Comparison of ENCODE assay signal across 19 cellular contexts in genomic region chr2:109348190-109348589, GRCh38.
A peak's percentile ranks its signal among the peaks of the same experiment; 100 is the strongest.
DNase-seq lines count a peak whose midpoint lies in the region; ATAC-seq, FAIRE-seq and TF ChIP-seq lines count a peak whose summit lies in the region.
"Had no signal": no experiment of that assay in that cellular context is flagged by ENCODE, and none has a peak within 500 bp of the region (broad histone marks: within the 10 kb centered on the region; RNA-seq: fewer than 3 reads in every experiment).

No MANE protein-coding gene starts in this region.

- intact Hi-C loops in posterior vena cava (cut with DNase I): no loop called here

- TF ChIP-seq CTCF in bronchial epithelial cell (IDR thresholded peaks at IDR 0.05; ENCODE audit: insufficient read depth, low read length, severe bottlenecking) (no peak), HFFc6 (IDR thresholded peaks at IDR 0.05) (no peak)

- no peak for DNase-seq in activated naive CD8-positive, alpha-beta T cell treated with anti-CD3 and anti-CD28 coated beads, Interleukin-2, amount 50 U/mL, for 24 hours
- DNase-seq in H7 (peak; percentile 29), bronchial epithelial cell (ENCODE audit: low read depth) (no peak), HFFc6 (no peak), posterior vena cava (ENCODE audit: low spot score) (no peak)
- DNase-seq in stimulated activated effector memory CD8-positive, alpha-beta T cell treated with anti-CD3 and anti-CD28 coated beads, Interleukin-12 subunit alpha, Interleukin-12 subunit beta, amount 100 ng/mL, for 72 hours (ENCODE audit: low spot score in 2 of 2): no peak
- DNase-seq: ACHN, mesenchymal stem cell, NCI-H1436 treated with DMSO at 0.1 percent for 48 hours, NCI-H2171 treated with DMSO at 0.1 percent for 48 hours, NCI-H524 treated with DMSO at 0.1 percent for 48 hours had no signal

- no peak for ATAC-seq in activated naive CD8-positive, alpha-beta T cell treated with anti-CD3 and anti-CD28 coated beads, Interleukin-2, amount 50 U/mL, for 24 hours
- no peak for ATAC-seq in stimulated activated effector memory CD8-positive, alpha-beta T cell treated with anti-CD3 and anti-CD28 coated beads, Interleukin-12 subunit alpha, Interleukin-12 subunit beta, amount 100 ng/mL, for 72 hours
- ATAC-seq in GM19395 (IDR thresholded peaks at IDR 0.05; ENCODE audit: unreplicated experiment): no peak
- ATAC-seq: SK-N-SH treated with all-trans-retinoic acid at 6 μM for 48 hours, WTC11 had no signal

- H3K9me3 Mint-ChIP-seq in activated naive CD8-positive, alpha-beta T cell (ENCODE audit: low read depth): no peaks in the 10 kb centered on the region
- H3K9me3 Mint-ChIP-seq in activated naive CD8-positive, alpha-beta T cell treated with anti-CD3 and anti-CD28 coated beads, Interleukin-2, amount 50 U/mL, for 24 hours: no peaks in the 10 kb centered on the region
- H3K9me3 Mint-ChIP-seq in stimulated activated effector memory CD8-positive, alpha-beta T cell treated with anti-CD3 and anti-CD28 coated beads, Interleukin-12 subunit alpha, Interleukin-12 subunit beta, amount 100 ng/mL, for 72 hours: no peaks in the 10 kb centered on the region
- no peaks in the 10 kb centered on the region for H3K9me3 Mint-ChIP-seq in HFFc6
- H3K9me3 Mint-ChIP-seq: activated T-helper 2 cell treated with anti-CD3 and anti-CD28 coated beads, Interferon-gamma antibody, Interleukin-2, Interleukin-4, amounts not matched to agents 10 μg/mL and 5 μg/mL and 100 μg/mL, durations not matched to agents 14 hours and 24 hours and 36 hours; WTC11 had no signal

- H3K27me3 Mint-ChIP-seq in activated naive CD8-positive, alpha-beta T cell: no peaks in the 10 kb centered on the region
- no peaks in the 10 kb centered on the region for H3K27me3 Mint-ChIP-seq in activated naive CD8-positive, alpha-beta T cell treated with anti-CD3 and anti-CD28 coated beads, Interleukin-2, amount 50 U/mL, for 24 hours
- 0 out of 2 replicates have a peak, but pooled peaks cover 3% of the 10 kb centered on the region for H3K27me3 Mint-ChIP-seq in HFFc6 (ENCODE audit: insufficient read depth)

- no peaks in the 10 kb centered on the region for H3K36me3 Mint-ChIP-seq in activated naive CD8-positive, alpha-beta T cell
- H3K36me3 Mint-ChIP-seq in activated naive CD8-positive, alpha-beta T cell treated with anti-CD3 and anti-CD28 coated beads, Interleukin-2, amount 50 U/mL, for 24 hours (ENCODE audit: low read depth): no peaks in the 10 kb centered on the region
- H3K36me3 Mint-ChIP-seq in stimulated activated effector memory CD8-positive, alpha-beta T cell treated with anti-CD3 and anti-CD28 coated beads, Interleukin-12 subunit alpha, Interleukin-12 subunit beta, amount 100 ng/mL, for 72 hours: no peaks in the 10 kb centered on the region
- H3K36me3 Mint-ChIP-seq in HFFc6 (ENCODE audit: low read depth): no peaks in the 10 kb centered on the region
- H3K36me3 Mint-ChIP-seq: WTC11 had no signal

- H3K36me3 ChIP-seq in H7 (replicated peaks; ENCODE audit: control insufficient read depth, insufficient read depth, low read length) (no peaks in the 10 kb centered on the region), bronchial epithelial cell (ENCODE audit: control insufficient read depth, insufficient read depth, low read length) (no peaks in the 10 kb centered on the region)
- H3K36me3 ChIP-seq: HAP-1, right lobe of liver, upper lobe of left lung had no signal

- peak overlapping the region; percentile 76 for H3K27ac Mint-ChIP-seq in activated naive CD8-positive, alpha-beta T cell
- H3K27ac Mint-ChIP-seq in activated naive CD8-positive, alpha-beta T cell treated with anti-CD3 and anti-CD28 coated beads, Interleukin-2, amount 50 U/mL, for 24 hours: no peak overlapping the region
- peak overlapping the region; percentile 38 for H3K27ac Mint-ChIP-seq in stimulated activated effector memory CD8-positive, alpha-beta T cell treated with anti-CD3 and anti-CD28 coated beads, Interleukin-12 subunit alpha, Interleukin-12 subunit beta, amount 100 ng/mL, for 72 hours
- H3K27ac Mint-ChIP-seq in HFFc6: no peak overlapping the region

- H3K27me3 ChIP-seq in H7 (ENCODE audit: control insufficient read depth, insufficient read depth, low read length) (no peaks in the 10 kb centered on the region), bronchial epithelial cell (ENCODE audit: control insufficient read depth, insufficient read depth, low read length) (peaks cover 5% of the 10 kb centered on the region)
- H3K27me3 ChIP-seq: right lobe of liver, upper lobe of left lung had no signal

- peak; percentile 84 for FAIRE-seq in bronchial epithelial cell (lab: Jason Lieb, UNC)

- peak overlapping the region; percentile 81 for H3K4me3 Mint-ChIP-seq in activated naive CD8-positive, alpha-beta T cell
- H3K4me3 Mint-ChIP-seq in activated naive CD8-positive, alpha-beta T cell treated with anti-CD3 and anti-CD28 coated beads, Interleukin-2, amount 50 U/mL, for 24 hours: no peak overlapping the region
- H3K4me3 Mint-ChIP-seq in stimulated activated effector memory CD8-positive, alpha-beta T cell treated with anti-CD3 and anti-CD28 coated beads, Interleukin-12 subunit alpha, Interleukin-12 subunit beta, amount 100 ng/mL, for 72 hours: no peak overlapping the region
- no peak overlapping the region for H3K4me3 Mint-ChIP-seq in HFFc6
- H3K4me3 Mint-ChIP-seq: WTC11 had no signal

- peaks cover 63% of the 10 kb centered on the region for H3K4me1 Mint-ChIP-seq in activated naive CD8-positive, alpha-beta T cell (ENCODE audit: low read depth)
- H3K4me1 Mint-ChIP-seq in activated naive CD8-positive, alpha-beta T cell treated with anti-CD3 and anti-CD28 coated beads, Interleukin-2, amount 50 U/mL, for 24 hours: peaks cover 35% of the 10 kb centered on the region
- H3K4me1 Mint-ChIP-seq in stimulated activated effector memory CD8-positive, alpha-beta T cell treated with anti-CD3 and anti-CD28 coated beads, Interleukin-12 subunit alpha, Interleukin-12 subunit beta, amount 100 ng/mL, for 72 hours: peaks cover 37% of the 10 kb centered on the region
- peaks cover 23% of the 10 kb centered on the region for H3K4me1 Mint-ChIP-seq in HFFc6 (ENCODE audit: low read depth)

- no peak overlapping the region for H3K4me3 ChIP-seq in H7 (ENCODE audit: insufficient read depth, low read depth, low read length)
- no peak overlapping the region for H3K4me3 ChIP-seq in bronchial epithelial cell (ENCODE audit: low read depth, low read length)
- H3K4me3 ChIP-seq: HAP-1, right lobe of liver, upper lobe of left lung had no signal

Comparison
In these comparisons a context has a peak if more than half of its experiments do, and no peak if none do; other contexts are left out.
1. H3K27ac Mint-ChIP-seq: peak in activated naive CD8-positive, alpha-beta T cell (single experiment) and stimulated activated effector memory CD8-positive, alpha-beta T cell treated with anti-CD3 and anti-CD28 coated beads, Interleukin-12 subunit alpha, Interleukin-12 subunit beta, amount 100 ng/mL, for 72 hours (single experiment); none in activated naive CD8-positive, alpha-beta T cell treated with anti-CD3 and anti-CD28 coated beads, Interleukin-2, amount 50 U/mL, for 24 hours (single experiment) and HFFc6 (single experiment).